ENCODE assay signal across 8 cellular contexts in genomic region chr20:5000263-5001173, GRCh38. TPM values are rescaled to one million over a fixed set of nuclear protein-coding genes. Genes with fewer than 3 reads are reported as not detected.
DNase-seq lines count a peak whose midpoint lies in the region; ATAC-seq and TF ChIP-seq lines count a peak whose summit lies in the region.

No MANE protein-coding gene starts in this region.

- H3K27ac ChIP-seq in CD8-positive, alpha-beta T cell (ENCODE audit: low read depth, low read length) = peak overlapping the region; percentile 43
- H3K27ac ChIP-seq in GM23338 (ENCODE audit: low read depth) = no peak overlapping the region

- POLR2A ChIA-PET in CD8-positive, alpha-beta T cell (lab: Charles Lee) = interaction anchor here (1.1 to 1.2 kb wide), 2 partner anchors 9 to 38 kb away, joined by 3 read pairs; no protein-coding TSS in a partner anchor

- H3K79me2 ChIP-seq in GM23338 (replicated peaks; ENCODE audit: insufficient read depth) = peaks cover 47% of the 10 kb centered on the region

- H3K27me3 ChIP-seq in CD8-positive, alpha-beta T cell (ENCODE audit: insufficient read depth, low read length) = no peaks in the 10 kb centered on the region
- peaks cover 10% of the 10 kb centered on the region for H3K27me3 ChIP-seq in GM23338 (ENCODE audit: insufficient read depth)

- H3K27ac Mint-ChIP-seq in CD8-positive, alpha-beta T cell = peak overlapping the region; percentile 88
- no peak overlapping the region for H3K27ac Mint-ChIP-seq in GM23338
- H3K27ac Mint-ChIP-seq in activated naive CD4-positive, alpha-beta T cell treated with anti-CD3 and anti-CD28 coated beads, Interleukin-2, amount 50 U/mL, for 24 hours = peak overlapping the region; percentile 76

- CTCF ChIA-PET in CD8-positive, alpha-beta T cell (lab: Charles Lee) = interaction anchor here (2.0 kb wide), 1 partner anchor 100 kb away, joined by 7 read pairs; no protein-coding TSS in a partner anchor

- no peaks in the 10 kb centered on the region for H3K9me3 ChIP-seq in CD8-positive, alpha-beta T cell (ENCODE audit: low read length)

- 0 out of 2 replicates have a peak, but pooled peaks cover 2% of the 10 kb centered on the region for H3K9me2 ChIP-seq in GM23338 (ENCODE audit: insufficient read depth)

- peak overlapping the region; percentile 96 for H3K4me3 Mint-ChIP-seq in CD8-positive, alpha-beta T cell
- H3K4me3 Mint-ChIP-seq in GM23338 = peak overlapping the region; percentile 76
- H3K4me3 Mint-ChIP-seq in activated naive CD4-positive, alpha-beta T cell treated with anti-CD3 and anti-CD28 coated beads, Interleukin-2, amount 50 U/mL, for 24 hours = peak overlapping the region; percentile 94

- intact Hi-C loops in CD8-positive, alpha-beta T cell (cut with DNase I, micrococcal nuclease) = loop anchor here in 1 of 2 experiments (5.0 to 10.0 kb wide), 2 partner anchors 38 to 74 kb away; no protein-coding TSS in a partner anchor
- intact Hi-C loops in head of caudate nucleus (cut with DNase I) = no loop called here

- H3K4me1 ChIP-seq in CD8-positive, alpha-beta T cell (ENCODE audit: insufficient read depth, low read length) = peaks cover 15% of the 10 kb centered on the region
- H3K4me1 ChIP-seq in GM23338 (ENCODE audit: insufficient read depth) = peaks cover 6% of the 10 kb centered on the region; the same call in 1 of the 2 replicates

- no peaks in the 10 kb centered on the region for H3K36me3 ChIP-seq in CD8-positive, alpha-beta T cell (ENCODE audit: insufficient read depth, low read length)
- no peaks in the 10 kb centered on the region for H3K36me3 ChIP-seq in GM23338 (ENCODE audit: insufficient read depth)

- H3K36me3 Mint-ChIP-seq in CD8-positive, alpha-beta T cell = peaks cover 8% of the 10 kb centered on the region
- H3K36me3 Mint-ChIP-seq in GM23338 (ENCODE audit: low read depth) = no peaks in the 10 kb centered on the region
- H3K36me3 Mint-ChIP-seq in activated naive CD4-positive, alpha-beta T cell treated with anti-CD3 and anti-CD28 coated beads, Interleukin-2, amount 50 U/mL, for 24 hours = peaks cover 3% of the 10 kb centered on the region

- peaks cover 8% of the 10 kb centered on the region; the same call in 1 of the 2 replicates for H3F3A ChIP-seq in GM23338 (replicated peaks; ENCODE audit: low read depth)

- peak overlapping the region; percentile 100 for H3K4me2 ChIP-seq in GM23338

- no peak for TF ChIP-seq CTCF in CD8-positive, alpha-beta T cell (IDR thresholded peaks at IDR 0.05)
- TF ChIP-seq CTCF in GM23338 (conservative IDR thresholded peaks at IDR 0.05; ENCODE audit: low read depth in 2 of 2) (no peak), omental fat pad (IDR thresholded peaks at IDR 0.05) (no peak)

- DNase-seq in CD8-positive, alpha-beta T cell = peak in 4 of 7 experiments; percentile 16 to 55 (median 23)
- DNase-seq in GM23338 (ENCODE audit: low spot score) (peak; percentile 56), NCI-H748 treated with DMSO at 0.1 percent for 48 hours (lab: John Stamatoyannopoulos, UW) (peak; percentile 70), head of caudate nucleus (peak; percentile 52 to 91 (median 73)), omental fat pad (ENCODE audit: low spot score) (no peak), OCI-M2 (lab: John Stamatoyannopoulos, UW; ENCODE audit: unreplicated experiment) (no peak)

- peak overlapping the region; percentile 78; the same call in 1 of the 2 replicates for H2AFZ ChIP-seq in GM23338

- H3K9me3 Mint-ChIP-seq in CD8-positive, alpha-beta T cell = no peaks in the 10 kb centered on the region
- no peaks in the 10 kb centered on the region; the same call in 1 of the 3 replicates for H3K9me3 Mint-ChIP-seq in GM23338
- no peaks in the 10 kb centered on the region for H3K9me3 Mint-ChIP-seq in activated naive CD4-positive, alpha-beta T cell treated with anti-CD3 and anti-CD28 coated beads, Interleukin-2, amount 50 U/mL, for 24 hours

- H3K4me3 ChIP-seq in CD8-positive, alpha-beta T cell (ENCODE audit: low read depth, low read length) = peak overlapping the region; percentile 72
- peak overlapping the region; percentile 88 for H3K4me3 ChIP-seq in GM23338

- H3K4me1 Mint-ChIP-seq in CD8-positive, alpha-beta T cell (ENCODE audit: low read depth) = peaks cover 43% of the 10 kb centered on the region
- H3K4me1 Mint-ChIP-seq in GM23338 = peaks cover 20% of the 10 kb centered on the region
- peaks cover 40% of the 10 kb centered on the region for H3K4me1 Mint-ChIP-seq in activated naive CD4-positive, alpha-beta T cell treated with anti-CD3 and anti-CD28 coated beads, Interleukin-2, amount 50 U/mL, for 24 hours

- ATAC-seq in CD8-positive, alpha-beta T cell = peak; percentile 41
- ATAC-seq in GM23338 = peak; percentile 33
- ATAC-seq in omental fat pad (ENCODE audit: low FRiP score) = peak; percentile 19
- ATAC-seq in HG02610 (IDR thresholded peaks at IDR 0.05; ENCODE audit: unreplicated experiment) = no peak

- no peaks in the 10 kb centered on the region for H3K27me3 Mint-ChIP-seq in CD8-positive, alpha-beta T cell (ENCODE audit: low read depth)
- peaks cover 11% of the 10 kb centered on the region for H3K27me3 Mint-ChIP-seq in GM23338 (ENCODE audit: insufficient read depth, low read depth, poor library complexity)
- no peaks in the 10 kb centered on the region for H3K27me3 Mint-ChIP-seq in activated naive CD4-positive, alpha-beta T cell treated with anti-CD3 and anti-CD28 coated beads, Interleukin-2, amount 50 U/mL, for 24 hours

- H4K20me1 ChIP-seq in GM23338 (replicated peaks; ENCODE audit: insufficient read depth) = peaks cover 11% of the 10 kb centered on the region; the same call in 1 of the 2 replicates

TF ChIP-seq in GM23338, 12 proteins besides CTCF, POLR2A, EP300 and RAD21 (continues in another document):
- TF ChIP-seq ZNF331 (CRISPR knock-in tag; IDR thresholded peaks at IDR 0.05; ENCODE audit: low read depth) (no peak), ZNF114 (CRISPR knock-in tag; IDR thresholded peaks at IDR 0.05) (no peak), ZNF462 (CRISPR knock-in tag; IDR thresholded peaks at IDR 0.05) (no peak)

RNA-seq across cellular contexts. Expression of gene SLC23A2, which starts 0.8 kb away (rescaled TPM):
- total RNA-seq in CD8-positive, alpha-beta T cell = 10 to 100 TPM; 21.1 to 22.0 TPM
- 13.6 and 20.2 TPM in 2 replicates for total RNA-seq in GM23338 (2014; rRNA removed; shearing (Covaris generic))
- 3.8 and 4.4 TPM in 2 replicates for polyA plus RNA-seq in GM23338 (2016; fragmentation: Nextera tagmentation; extraction: Ambion mirVana)
- 10 to 100 TPM; 17.1 to 22.9 (median 20.1) TPM for total RNA-seq in omental fat pad

Comparison
In these comparisons a context has a peak if more than half of its experiments do, and no peak if none do; other contexts are left out.
1. DNase-seq: peak in CD8-positive, alpha-beta T cell (4 of 7), GM23338 (single experiment), NCI-H748 treated with DMSO at 0.1 percent for 48 hours (single experiment) and head of caudate nucleus (42 of 42); none in omental fat pad (single experiment) and OCI-M2 (single experiment).
2. Peak in every context shown above with its lines, with median percentiles within 50 percentile points of each other: H3K4me3 Mint-ChIP-seq.